Comparison of ENCODE assay signal across 1 cellular context in the genomic region with DNA sequence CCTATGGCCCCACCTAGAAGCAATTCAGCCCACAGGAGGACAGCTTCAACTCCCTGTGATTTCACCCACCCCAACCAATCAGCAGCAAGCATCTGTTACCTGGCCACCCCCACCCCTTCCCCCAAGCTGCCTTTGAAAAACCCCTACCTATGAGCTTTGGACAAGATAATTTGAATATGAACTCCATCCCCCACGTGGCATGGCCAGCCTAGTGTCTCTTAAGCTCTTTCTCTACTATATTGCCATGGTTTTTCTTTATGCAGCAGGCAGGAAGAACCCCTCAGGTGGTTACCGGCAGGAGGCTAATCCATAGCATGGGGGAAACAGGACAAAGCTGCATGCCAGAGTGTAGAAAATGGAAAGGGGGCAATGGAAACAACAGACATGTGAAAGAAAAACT.
TF ChIP-seq lines count a peak whose summit lies in the region.

No MANE protein-coding gene starts in this region.

TF ChIP-seq in GM23338, 12 proteins besides CTCF, POLR2A, EP300 and RAD21 (continued from another document):
- TF ChIP-seq, protein P1, sequence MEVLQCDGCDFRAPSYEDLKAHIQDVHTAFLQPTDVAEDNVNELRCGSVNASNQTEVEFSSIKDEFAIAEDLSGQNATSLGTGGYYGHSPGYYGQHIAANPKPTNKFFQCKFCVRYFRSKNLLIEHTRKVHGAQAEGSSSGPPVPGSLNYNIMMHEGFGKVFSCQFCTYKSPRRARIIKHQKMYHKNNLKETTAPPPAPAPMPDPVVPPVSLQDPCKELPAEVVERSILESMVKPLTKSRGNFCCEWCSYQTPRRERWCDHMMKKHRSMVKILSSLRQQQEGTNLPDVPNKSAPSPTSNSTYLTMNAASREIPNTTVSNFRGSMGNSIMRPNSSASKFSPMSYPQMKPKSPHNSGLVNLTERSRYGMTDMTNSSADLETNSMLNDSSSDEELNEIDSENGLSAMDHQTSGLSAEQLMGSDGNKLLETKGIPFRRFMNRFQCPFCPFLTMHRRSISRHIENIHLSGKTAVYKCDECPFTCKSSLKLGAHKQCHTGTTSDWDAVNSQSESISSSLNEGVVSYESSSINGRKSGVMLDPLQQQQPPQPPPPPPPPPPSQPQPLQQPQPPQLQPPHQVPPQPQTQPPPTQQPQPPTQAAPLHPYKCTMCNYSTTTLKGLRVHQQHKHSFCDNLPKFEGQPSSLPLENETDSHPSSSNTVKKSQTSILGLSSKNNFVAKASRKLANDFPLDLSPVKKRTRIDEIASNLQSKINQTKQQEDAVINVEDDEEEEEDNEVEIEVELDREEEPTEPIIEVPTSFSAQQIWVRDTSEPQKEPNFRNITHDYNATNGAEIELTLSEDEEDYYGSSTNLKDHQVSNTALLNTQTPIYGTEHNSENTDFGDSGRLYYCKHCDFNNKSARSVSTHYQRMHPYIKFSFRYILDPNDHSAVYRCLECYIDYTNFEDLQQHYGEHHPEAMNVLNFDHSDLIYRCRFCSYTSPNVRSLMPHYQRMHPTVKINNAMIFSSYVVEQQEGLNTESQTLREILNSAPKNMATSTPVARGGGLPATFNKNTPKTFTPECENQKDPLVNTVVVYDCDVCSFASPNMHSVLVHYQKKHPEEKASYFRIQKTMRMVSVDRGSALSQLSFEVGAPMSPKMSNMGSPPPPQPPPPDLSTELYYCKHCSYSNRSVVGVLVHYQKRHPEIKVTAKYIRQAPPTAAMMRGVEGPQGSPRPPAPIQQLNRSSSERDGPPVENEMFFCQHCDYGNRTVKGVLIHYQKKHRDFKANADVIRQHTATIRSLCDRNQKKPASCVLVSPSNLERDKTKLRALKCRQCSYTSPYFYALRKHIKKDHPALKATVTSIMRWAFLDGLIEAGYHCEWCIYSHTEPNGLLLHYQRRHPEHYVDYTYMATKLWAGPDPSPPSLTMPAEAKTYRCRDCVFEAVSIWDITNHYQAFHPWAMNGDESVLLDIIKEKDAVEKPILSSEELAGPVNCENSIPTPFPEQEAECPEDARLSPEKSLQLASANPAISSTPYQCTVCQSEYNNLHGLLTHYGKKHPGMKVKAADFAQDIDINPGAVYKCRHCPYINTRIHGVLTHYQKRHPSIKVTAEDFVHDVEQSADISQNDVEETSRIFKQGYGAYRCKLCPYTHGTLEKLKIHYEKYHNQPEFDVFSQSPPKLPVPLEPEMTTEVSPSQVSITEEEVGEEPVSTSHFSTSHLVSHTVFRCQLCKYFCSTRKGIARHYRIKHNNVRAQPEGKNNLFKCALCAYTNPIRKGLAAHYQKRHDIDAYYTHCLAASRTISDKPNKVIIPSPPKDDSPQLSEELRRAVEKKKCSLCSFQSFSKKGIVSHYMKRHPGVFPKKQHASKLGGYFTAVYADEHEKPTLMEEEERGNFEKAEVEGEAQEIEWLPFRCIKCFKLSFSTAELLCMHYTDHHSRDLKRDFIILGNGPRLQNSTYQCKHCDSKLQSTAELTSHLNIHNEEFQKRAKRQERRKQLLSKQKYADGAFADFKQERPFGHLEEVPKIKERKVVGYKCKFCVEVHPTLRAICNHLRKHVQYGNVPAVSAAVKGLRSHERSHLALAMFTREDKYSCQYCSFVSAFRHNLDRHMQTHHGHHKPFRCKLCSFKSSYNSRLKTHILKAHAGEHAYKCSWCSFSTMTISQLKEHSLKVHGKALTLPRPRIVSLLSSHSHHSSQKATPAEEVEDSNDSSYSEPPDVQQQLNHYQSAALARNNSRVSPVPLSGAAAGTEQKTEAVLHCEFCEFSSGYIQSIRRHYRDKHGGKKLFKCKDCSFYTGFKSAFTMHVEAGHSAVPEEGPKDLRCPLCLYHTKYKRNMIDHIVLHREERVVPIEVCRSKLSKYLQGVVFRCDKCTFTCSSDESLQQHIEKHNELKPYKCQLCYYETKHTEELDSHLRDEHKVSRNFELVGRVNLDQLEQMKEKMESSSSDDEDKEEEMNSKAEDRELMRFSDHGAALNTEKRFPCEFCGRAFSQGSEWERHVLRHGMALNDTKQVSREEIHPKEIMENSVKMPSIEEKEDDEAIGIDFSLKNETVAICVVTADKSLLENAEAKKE (CRISPR knock-in tag; IDR thresholded peaks at IDR 0.05): no peak
- TF ChIP-seq POLR2AphosphoS5 (IDR thresholded peaks at IDR 0.05; ENCODE audit: low read depth): peak; percentile 36
